In the genomic region with DNA sequence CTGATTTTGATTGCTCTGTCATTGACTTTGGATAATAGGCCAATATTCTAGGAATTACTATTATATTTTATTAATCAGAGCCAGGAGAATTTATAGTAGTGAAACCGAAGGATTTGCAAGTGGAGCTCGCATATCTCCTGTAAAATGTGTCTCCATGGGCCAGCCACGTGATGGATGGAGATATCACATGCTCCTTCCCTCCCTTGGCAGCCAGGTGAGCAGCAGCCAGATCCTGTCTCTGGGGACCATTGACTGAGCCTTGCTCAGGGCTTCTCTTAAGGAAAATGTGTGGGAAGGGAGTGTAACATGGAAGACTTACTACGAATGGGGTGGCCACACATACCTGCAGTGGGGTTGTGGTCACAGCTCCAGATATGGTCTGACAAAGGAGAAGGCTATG, we compare ENCODE assay signal across 27 cellular contexts.
"Had no signal": no experiment of that assay in that cellular context is flagged by ENCODE, and none has a peak within 500 bp of the region (broad histone marks: within the 10 kb centered on the region; RNA-seq: fewer than 3 reads in every experiment).

No MANE protein-coding gene starts in this region.

- H3K27ac Mint-ChIP-seq: immature natural killer cell; mesothelial cell of epicardium; naive B cell; natural killer cell; nephron progenitor cell; progenitor cell of endocrine pancreas; stimulated activated effector memory CD8-positive, alpha-beta T cell treated with anti-CD3 and anti-CD28 coated beads, Interleukin-12 subunit alpha, Interleukin-12 subunit beta, amount 100 ng/mL, for 72 hours; stimulated activated naive CD8-positive, alpha-beta T cell treated with anti-CD3 and anti-CD28 coated beads, Interleukin-15, Interleukin-2, amounts not matched to agents 100 ng/mL and 50 ng/mL, for 24 hours had no signal

- H3K9me3 Mint-ChIP-seq: immature natural killer cell; natural killer cell; stimulated activated effector memory CD8-positive, alpha-beta T cell treated with anti-CD3 and anti-CD28 coated beads, Interleukin-12 subunit alpha, Interleukin-12 subunit beta, amount 100 ng/mL, for 72 hours; stimulated activated naive CD8-positive, alpha-beta T cell treated with anti-CD3 and anti-CD28 coated beads, Interleukin-15, Interleukin-2, amounts not matched to agents 100 ng/mL and 50 ng/mL, for 24 hours had no signal

- H3K4me3 ChIP-seq: left ventricle myocardium inferior, lung, ovary, sigmoid colon, spleen, suprapubic skin, thoracic aorta, tibial artery, upper lobe of right lung had no signal

- H3K36me3 Mint-ChIP-seq: immature natural killer cell; natural killer cell; stimulated activated effector memory CD8-positive, alpha-beta T cell treated with anti-CD3 and anti-CD28 coated beads, Interleukin-12 subunit alpha, Interleukin-12 subunit beta, amount 100 ng/mL, for 72 hours had no signal

- DNase-seq: hypothalamus; immature natural killer cell; kidney; left colon; left ventricle myocardium inferior; mesendoderm; naive B cell; natural killer cell; nephron progenitor cell; nucleus accumbens; ovary; retina; right cardiac atrium; sigmoid colon; small intestine; spleen; stimulated activated CD4-positive, alpha-beta T cell treated with anti-CD3 and anti-CD28 coated beads, Interleukin-4, amount 100 ng/mL, for 24 hours; stimulated activated naive CD4-positive, alpha-beta T cell; tibial artery; upper lobe of right lung had no signal

- H3K36me3 ChIP-seq: left ventricle myocardium inferior, ovary, sigmoid colon, spleen, suprapubic skin, thoracic aorta, tibial artery, upper lobe of right lung had no signal

- H3K27me3 ChIP-seq: ovary, sigmoid colon, suprapubic skin, tibial artery, upper lobe of right lung had no signal

- H3K27ac ChIP-seq: left ventricle myocardium inferior, ovary, sigmoid colon, spleen, suprapubic skin, thoracic aorta, tibial artery, upper lobe of right lung had no signal

- H3K4me1 ChIP-seq: left ventricle myocardium inferior, sigmoid colon, spleen, suprapubic skin, tibial artery, upper lobe of right lung had no signal

- H3K4me3 Mint-ChIP-seq: immature natural killer cell; mesothelial cell of epicardium; naive B cell; natural killer cell; nephron progenitor cell; stimulated activated effector memory CD8-positive, alpha-beta T cell treated with anti-CD3 and anti-CD28 coated beads, Interleukin-12 subunit alpha, Interleukin-12 subunit beta, amount 100 ng/mL, for 72 hours; stimulated activated naive CD8-positive, alpha-beta T cell treated with anti-CD3 and anti-CD28 coated beads, Interleukin-15, Interleukin-2, amounts not matched to agents 100 ng/mL and 50 ng/mL, for 24 hours had no signal

- ATAC-seq: left colon; natural killer cell; right cardiac atrium; stimulated activated effector memory CD8-positive, alpha-beta T cell treated with anti-CD3 and anti-CD28 coated beads, Interleukin-12 subunit alpha, Interleukin-12 subunit beta, amount 100 ng/mL, for 72 hours; upper lobe of right lung had no signal

- H3K9me3 ChIP-seq: ovary, sigmoid colon, suprapubic skin, thoracic aorta, tibial artery, upper lobe of right lung had no signal
